1 cellular context compared by ENCODE assay signal in genomic region chr12:123457980-123458779, GRCh38.
TF ChIP-seq lines count a peak whose summit lies in the region.

A gene with protein sequence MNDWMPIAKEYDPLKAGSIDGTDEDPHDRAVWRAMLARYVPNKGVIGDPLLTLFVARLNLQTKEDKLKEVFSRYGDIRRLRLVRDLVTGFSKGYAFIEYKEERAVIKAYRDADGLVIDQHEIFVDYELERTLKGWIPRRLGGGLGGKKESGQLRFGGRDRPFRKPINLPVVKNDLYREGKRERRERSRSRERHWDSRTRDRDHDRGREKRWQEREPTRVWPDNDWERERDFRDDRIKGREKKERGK (plus strand): TSS chr12:123458139. CDS start chr12:123465541, 7,402 bp downstream.

TF ChIP-seq in K562, 482 proteins besides CTCF, POLR2A, EP300 and RAD21 (continued from another document and continues in another):
- TF ChIP-seq GTF3C2 (IDR thresholded peaks at IDR 0.05; ENCODE audit: borderline replicate concordance, extremely low read depth, insufficient read length) (no peak), STAT5A (IDR thresholded peaks at IDR 0.05; ENCODE audit: borderline replicate concordance, low read length) (no peak), ZNF740 (CRISPR knock-in tag; IDR thresholded peaks at IDR 0.05) (no peak), ZNF740 (tag; IDR thresholded peaks at IDR 0.05) (no peak), RNF2 (IDR thresholded peaks at IDR 0.05) (no peak), PURB (CRISPR knock-in tag; IDR thresholded peaks at IDR 0.05; ENCODE audit: low read depth) (no peak), SAFB (IDR thresholded peaks at IDR 0.05; ENCODE audit: borderline replicate concordance, low read depth, low read length) (no peak), LCOR (CRISPR knock-in tag; IDR thresholded peaks at IDR 0.05) (no peak; the same call in 1 of the 2 replicates), PTTG1 (tag; IDR thresholded peaks at IDR 0.05; ENCODE audit: low read depth) (no peak), MECOM (CRISPR knock-in tag; IDR thresholded peaks at IDR 0.05) (no peak), ARID1B (IDR thresholded peaks at IDR 0.05) (peak; percentile 37), CHD4 (IDR thresholded peaks at IDR 0.05; ENCODE audit: insufficient read depth, insufficient replicate concordance, low read depth, low read length, poor library complexity, severe bottlenecking) (no peak), ILK (tag; IDR thresholded peaks at IDR 0.05; ENCODE audit: borderline replicate concordance, low read depth) (no peak), MBD1 (CRISPR knock-in tag; IDR thresholded peaks at IDR 0.05) (no peak), HIVEP1 (CRISPR knock-in tag; IDR thresholded peaks at IDR 0.05) (no peak), NFE2 (IDR thresholded peaks at IDR 0.05; ENCODE audit: low read depth) (no peak), PTRF (tag; IDR thresholded peaks at IDR 0.05) (no peak), ZNF589 (CRISPR knock-in tag; IDR thresholded peaks at IDR 0.05; ENCODE audit: low read depth) (no peak), SP2 (IDR thresholded peaks at IDR 0.05; ENCODE audit: extremely low read depth, low read depth, low read length, poor library complexity, severe bottlenecking) (no peak), SMAD2 (IDR thresholded peaks at IDR 0.05; ENCODE audit: low read depth, low read length) (no peak), ZC3H11A (IDR thresholded peaks at IDR 0.05; ENCODE audit: low read depth, low read length) (no peak), MAFF (IDR thresholded peaks at IDR 0.05; ENCODE audit: low read length) (no peak), ZFP1 (CRISPR knock-in tag; IDR thresholded peaks at IDR 0.05) (no peak), ZC3H8 (IDR thresholded peaks at IDR 0.05) (no peak)
- TF ChIP-seq, protein P1, sequence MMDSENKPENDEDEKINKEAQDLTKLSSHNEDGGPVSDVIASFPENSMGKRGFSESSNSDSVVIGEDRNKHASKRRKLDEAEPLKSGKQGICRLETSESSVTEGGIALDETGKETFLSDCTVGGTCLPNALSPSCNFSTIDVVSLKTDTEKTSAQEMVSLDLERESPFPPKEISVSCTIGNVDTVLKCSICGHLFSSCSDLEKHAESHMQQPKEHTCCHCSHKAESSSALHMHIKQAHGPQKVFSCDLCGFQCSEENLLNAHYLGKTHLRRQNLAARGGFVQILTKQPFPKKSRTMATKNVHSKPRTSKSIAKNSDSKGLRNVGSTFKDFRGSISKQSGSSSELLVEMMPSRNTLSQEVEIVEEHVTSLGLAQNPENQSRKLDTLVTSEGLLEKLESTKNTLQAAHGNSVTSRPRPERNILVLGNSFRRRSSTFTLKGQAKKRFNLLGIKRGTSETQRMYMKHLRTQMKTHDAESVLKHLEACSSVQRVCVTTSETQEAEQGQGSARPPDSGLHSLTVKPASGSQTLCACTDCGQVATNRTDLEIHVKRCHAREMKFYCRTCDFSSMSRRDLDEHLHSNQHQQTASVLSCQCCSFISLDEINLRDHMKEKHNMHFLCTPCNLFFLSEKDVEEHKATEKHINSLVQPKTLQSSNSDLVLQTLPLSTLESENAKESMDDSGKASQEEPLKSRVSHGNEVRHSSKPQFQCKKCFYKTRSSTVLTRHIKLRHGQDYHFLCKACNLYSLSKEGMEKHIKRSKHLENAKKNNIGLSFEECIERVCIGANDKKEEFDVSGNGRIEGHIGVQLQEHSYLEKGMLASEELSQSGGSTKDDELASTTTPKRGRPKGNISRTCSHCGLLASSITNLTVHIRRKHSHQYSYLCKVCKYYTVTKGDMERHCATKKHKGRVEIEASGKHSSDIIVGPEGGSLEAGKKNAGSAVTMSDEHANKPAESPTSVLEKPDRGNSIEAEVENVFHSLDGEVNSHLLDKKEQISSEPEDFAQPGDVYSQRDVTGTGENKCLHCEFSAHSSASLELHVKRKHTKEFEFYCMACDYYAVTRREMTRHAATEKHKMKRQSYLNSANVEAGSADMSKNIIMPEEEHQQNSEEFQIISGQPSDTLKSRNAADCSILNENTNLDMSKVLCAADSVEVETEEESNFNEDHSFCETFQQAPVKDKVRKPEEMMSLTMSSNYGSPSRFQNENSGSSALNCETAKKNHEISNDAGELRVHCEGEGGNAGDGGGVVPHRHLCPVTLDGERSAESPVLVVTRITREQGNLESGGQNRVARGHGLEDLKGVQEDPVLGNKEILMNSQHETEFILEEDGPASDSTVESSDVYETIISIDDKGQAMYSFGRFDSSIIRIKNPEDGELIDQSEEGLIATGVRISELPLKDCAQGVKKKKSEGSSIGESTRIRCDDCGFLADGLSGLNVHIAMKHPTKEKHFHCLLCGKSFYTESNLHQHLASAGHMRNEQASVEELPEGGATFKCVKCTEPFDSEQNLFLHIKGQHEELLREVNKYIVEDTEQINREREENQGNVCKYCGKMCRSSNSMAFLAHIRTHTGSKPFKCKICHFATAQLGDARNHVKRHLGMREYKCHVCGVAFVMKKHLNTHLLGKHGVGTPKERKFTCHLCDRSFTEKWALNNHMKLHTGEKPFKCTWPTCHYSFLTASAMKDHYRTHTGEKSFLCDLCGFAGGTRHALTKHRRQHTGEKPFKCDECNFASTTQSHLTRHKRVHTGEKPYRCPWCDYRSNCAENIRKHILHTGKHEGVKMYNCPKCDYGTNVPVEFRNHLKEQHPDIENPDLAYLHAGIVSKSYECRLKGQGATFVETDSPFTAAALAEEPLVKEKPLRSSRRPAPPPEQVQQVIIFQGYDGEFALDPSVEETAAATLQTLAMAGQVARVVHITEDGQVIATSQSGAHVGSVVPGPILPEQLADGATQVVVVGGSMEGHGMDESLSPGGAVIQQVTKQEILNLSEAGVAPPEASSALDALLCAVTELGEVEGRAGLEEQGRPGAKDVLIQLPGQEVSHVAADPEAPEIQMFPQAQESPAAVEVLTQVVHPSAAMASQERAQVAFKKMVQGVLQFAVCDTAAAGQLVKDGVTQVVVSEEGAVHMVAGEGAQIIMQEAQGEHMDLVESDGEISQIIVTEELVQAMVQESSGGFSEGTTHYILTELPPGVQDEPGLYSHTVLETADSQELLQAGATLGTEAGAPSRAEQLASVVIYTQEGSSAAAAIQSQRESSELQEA (IDR thresholded peaks at IDR 0.05; ENCODE audit: low read depth) = no peak
- TF ChIP-seq, protein P2, sequence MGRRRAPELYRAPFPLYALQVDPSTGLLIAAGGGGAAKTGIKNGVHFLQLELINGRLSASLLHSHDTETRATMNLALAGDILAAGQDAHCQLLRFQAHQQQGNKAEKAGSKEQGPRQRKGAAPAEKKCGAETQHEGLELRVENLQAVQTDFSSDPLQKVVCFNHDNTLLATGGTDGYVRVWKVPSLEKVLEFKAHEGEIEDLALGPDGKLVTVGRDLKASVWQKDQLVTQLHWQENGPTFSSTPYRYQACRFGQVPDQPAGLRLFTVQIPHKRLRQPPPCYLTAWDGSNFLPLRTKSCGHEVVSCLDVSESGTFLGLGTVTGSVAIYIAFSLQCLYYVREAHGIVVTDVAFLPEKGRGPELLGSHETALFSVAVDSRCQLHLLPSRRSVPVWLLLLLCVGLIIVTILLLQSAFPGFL (CRISPR knock-in tag; IDR thresholded peaks at IDR 0.05) = no peak
- TF ChIP-seq, protein P3, sequence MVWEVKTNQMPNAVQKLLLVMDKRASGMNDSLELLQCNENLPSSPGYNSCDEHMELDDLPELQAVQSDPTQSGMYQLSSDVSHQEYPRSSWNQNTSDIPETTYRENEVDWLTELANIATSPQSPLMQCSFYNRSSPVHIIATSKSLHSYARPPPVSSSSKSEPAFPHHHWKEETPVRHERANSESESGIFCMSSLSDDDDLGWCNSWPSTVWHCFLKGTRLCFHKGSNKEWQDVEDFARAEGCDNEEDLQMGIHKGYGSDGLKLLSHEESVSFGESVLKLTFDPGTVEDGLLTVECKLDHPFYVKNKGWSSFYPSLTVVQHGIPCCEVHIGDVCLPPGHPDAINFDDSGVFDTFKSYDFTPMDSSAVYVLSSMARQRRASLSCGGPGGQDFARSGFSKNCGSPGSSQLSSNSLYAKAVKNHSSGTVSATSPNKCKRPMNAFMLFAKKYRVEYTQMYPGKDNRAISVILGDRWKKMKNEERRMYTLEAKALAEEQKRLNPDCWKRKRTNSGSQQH (CRISPR knock-in tag; IDR thresholded peaks at IDR 0.05) = no peak
- TF ChIP-seq, protein P4, sequence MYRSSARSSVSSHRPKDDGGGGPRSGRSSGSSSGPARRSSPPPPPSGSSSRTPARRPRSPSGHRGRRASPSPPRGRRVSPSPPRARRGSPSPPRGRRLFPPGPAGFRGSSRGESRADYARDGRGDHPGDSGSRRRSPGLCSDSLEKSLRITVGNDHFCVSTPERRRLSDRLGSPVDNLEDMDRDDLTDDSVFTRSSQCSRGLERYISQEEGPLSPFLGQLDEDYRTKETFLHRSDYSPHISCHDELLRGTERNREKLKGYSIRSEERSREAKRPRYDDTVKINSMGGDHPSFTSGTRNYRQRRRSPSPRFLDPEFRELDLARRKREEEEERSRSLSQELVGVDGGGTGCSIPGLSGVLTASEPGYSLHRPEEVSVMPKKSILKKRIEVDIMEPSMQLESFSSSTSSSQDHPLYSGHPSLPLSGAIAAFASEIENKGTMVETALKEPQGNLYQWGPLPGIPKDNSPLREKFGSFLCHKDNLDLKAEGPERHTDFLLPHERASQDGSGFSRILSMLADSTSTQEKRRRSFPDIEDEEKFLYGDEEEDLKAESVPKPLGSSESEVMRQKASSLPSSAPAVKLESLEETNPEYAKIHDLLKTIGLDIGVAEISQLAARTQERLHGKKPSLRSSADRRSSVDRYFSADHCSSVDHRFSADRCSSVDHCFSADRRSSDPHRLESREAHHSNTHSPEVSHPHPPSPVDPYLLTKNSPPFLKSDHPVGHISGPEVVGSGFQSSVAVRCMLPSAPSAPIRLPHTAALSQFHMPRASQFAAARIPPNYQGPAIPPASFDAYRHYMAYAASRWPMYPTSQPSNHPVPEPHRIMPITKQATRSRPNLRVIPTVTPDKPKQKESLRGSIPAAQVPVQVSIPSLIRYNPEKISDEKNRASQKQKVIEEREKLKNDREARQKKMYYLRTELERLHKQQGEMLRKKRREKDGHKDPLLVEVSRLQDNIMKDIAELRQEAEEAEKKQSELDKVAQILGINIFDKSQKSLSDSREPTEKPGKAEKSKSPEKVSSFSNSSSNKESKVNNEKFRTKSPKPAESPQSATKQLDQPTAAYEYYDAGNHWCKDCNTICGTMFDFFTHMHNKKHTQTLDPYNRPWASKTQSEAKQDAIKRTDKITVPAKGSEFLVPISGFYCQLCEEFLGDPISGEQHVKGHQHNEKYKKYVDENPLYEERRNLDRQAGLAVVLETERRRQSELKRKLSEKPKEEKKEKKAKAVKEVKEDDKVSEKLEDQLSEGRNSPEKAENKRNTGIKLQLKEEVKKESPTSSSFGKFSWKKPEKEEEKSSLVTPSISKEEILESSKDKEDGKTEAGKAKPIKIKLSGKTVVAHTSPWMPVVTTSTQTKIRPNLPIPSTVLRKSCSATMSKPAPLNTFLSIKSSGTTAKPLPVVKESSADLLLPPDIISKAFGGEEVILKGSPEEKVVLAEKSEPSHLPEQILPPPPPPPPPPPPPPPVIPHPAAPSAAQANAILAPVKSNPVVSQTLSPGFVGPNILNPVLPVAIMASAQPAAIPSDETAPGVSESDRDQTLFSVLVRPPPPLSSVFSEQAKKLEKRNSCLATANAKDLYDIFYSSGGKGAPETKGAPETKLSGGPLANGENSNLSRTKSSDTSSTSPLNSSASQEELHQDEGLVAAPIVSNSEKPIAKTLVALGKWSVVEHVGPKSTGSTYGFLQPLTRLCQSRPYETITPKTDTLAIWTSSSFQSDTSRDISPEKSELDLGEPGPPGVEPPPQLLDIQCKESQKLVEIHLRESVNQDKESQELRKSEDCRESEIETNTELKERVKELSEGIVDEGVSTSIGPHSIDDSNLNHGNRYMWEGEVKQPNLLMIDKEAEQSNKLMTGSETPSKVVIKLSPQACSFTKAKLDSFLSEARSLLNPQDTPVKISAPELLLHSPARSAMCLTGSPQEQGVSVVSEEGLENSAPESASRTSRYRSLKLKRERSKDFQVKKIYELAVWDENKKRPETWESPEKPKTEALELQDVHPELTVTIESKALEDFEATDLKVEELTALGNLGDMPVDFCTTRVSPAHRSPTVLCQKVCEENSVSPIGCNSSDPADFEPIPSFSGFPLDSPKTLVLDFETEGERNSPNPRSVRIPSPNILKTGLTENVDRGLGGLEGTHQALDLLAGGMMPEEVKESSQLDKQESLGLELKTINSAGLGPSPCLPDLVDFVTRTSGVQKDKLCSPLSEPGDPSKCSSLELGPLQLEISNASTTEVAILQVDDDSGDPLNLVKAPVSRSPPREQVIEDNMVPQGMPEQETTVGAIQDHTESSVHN (IDR thresholded peaks at IDR 0.05; ENCODE audit: borderline replicate concordance in 1 of 2, low read depth in 1 of 2) = no peak
